Comparison of ENCODE assay signal across 11 cellular contexts in genomic region chr11:13105237-13105844, GRCh38.
DNase-seq lines count a peak whose midpoint lies in the region; ATAC-seq and TF ChIP-seq lines count a peak whose summit lies in the region.
"Had no signal": no experiment of that assay in that cellular context is flagged by ENCODE, and none has a peak within 500 bp of the region (broad histone marks: within the 10 kb centered on the region; RNA-seq: fewer than 3 reads in every experiment).

No MANE protein-coding gene starts in this region.

- in situ Hi-C loops in KBM-7 (cut with MboI; ENCODE audit: low pct_unique_long_range_greater_than_20kb, low sequenced_read_pairs) = no loop called here

- ATAC-seq in Right ventricle myocardium superior (ENCODE audit: poor library complexity) = no peak

- no peak overlapping the region for H3K4me3 ChIP-seq in right atrium auricular region
- no peak overlapping the region for H3K4me3 ChIP-seq in subcutaneous abdominal adipose tissue (ENCODE audit: low read depth in 1 of 5, low read length in 5 of 5)
- H3K4me3 ChIP-seq in spleen = no peak overlapping the region
- H3K4me3 ChIP-seq: ovary, uterus had no signal

- peak; percentile 44 for DNase-seq in Right ventricle myocardium superior
- no peak for DNase-seq in right atrium auricular region (ENCODE audit: low spot score)
- DNase-seq in KBM-7 = peak; percentile 71
- peak; percentile 94 for DNase-seq in OCI-M1 (lab: John Stamatoyannopoulos, UW)
- DNase-seq in stimulated activated CD8-positive, alpha-beta memory T cell treated with anti-CD3 and anti-CD28 coated beads, Interleukin-4, amount 100 ng/mL, for 48 hours = no peak
- DNase-seq in activated naive CD4-positive, alpha-beta T cell treated with Interleukin-2 at 50 U/mL for 16 hours = no peak
- DNase-seq in spleen = no peak

- no peak for TF ChIP-seq POLR2A in spleen (IDR thresholded peaks at IDR 0.05)

- H3K9me3 ChIP-seq in right atrium auricular region = no peaks in the 10 kb centered on the region
- H3K9me3 ChIP-seq in subcutaneous abdominal adipose tissue (ENCODE audit: control insufficient read depth in 5 of 5, low read length in 5 of 5) = peaks cover 0 to 5% (median 0%) of the 10 kb centered on the region in 5 donors
- H3K9me3 ChIP-seq in spleen = peaks cover 0 to 12% (median 2%) of the 10 kb centered on the region in 8 donors
- H3K9me3 ChIP-seq: ovary, uterus had no signal

- H3K9ac ChIP-seq in subcutaneous abdominal adipose tissue (ENCODE audit: low read length in 5 of 5) = no peak overlapping the region

- intact Hi-C loops in Right ventricle myocardium superior (cut with DNase I) = loop anchor here (10.0 kb wide), 1 partner anchor 91 kb away; no protein-coding TSS in a partner anchor
- intact Hi-C loops in spleen (cut with DNase I; ENCODE audit: low total_unique reads) = no loop called here

- H3K27me3 ChIP-seq in right atrium auricular region (no peaks in the 10 kb centered on the region), subcutaneous abdominal adipose tissue (ENCODE audit: control insufficient read depth in 5 of 5, insufficient read depth in 4 of 5, low read length in 5 of 5) (peaks cover 0 to 2% (median 0%) of the 10 kb centered on the region in 5 donors), spleen (replicated peaks in 1 of 7) (peaks cover 0 to 59% (median 0%) of the 10 kb centered on the region in 7 donors)
- H3K27me3 ChIP-seq: ovary, uterus had no signal

- peaks cover 0 to 4% of the 10 kb centered on the region in 2 donors for H3K4me1 ChIP-seq in right atrium auricular region
- H3K4me1 ChIP-seq in subcutaneous abdominal adipose tissue (ENCODE audit: control insufficient read depth in 5 of 5, insufficient read depth in 5 of 5, low read length in 5 of 5) = peaks cover 0 to 26% (median 0%) of the 10 kb centered on the region in 5 donors
- H3K4me1 ChIP-seq in spleen = peaks cover 0 to 19% (median 7%) of the 10 kb centered on the region in 6 donors
- H3K4me1 ChIP-seq: uterus had no signal

- H3K36me3 ChIP-seq in right atrium auricular region (no peaks in the 10 kb centered on the region), subcutaneous abdominal adipose tissue (ENCODE audit: control insufficient read depth in 5 of 5, insufficient read depth in 5 of 5, low read length in 5 of 5) (no peaks in the 10 kb centered on the region), spleen (no peaks in the 10 kb centered on the region)
- H3K36me3 ChIP-seq: ovary, uterus had no signal

- no peak for TF ChIP-seq CTCF in right atrium auricular region (IDR thresholded peaks at IDR 0.05)
- no peak for TF ChIP-seq CTCF in spleen (IDR thresholded peaks at IDR 0.05 in 8 of 11, conservative IDR thresholded peaks at IDR 0.05 in 3 of 11)

- WGBS in spleen, 5 donors = 7 to 14% (median 11%) methylated on average over 4 of the region's 4 CpGs

- no peak overlapping the region for H3K27ac ChIP-seq in right atrium auricular region
- peak overlapping the region; percentile 25 for H3K27ac ChIP-seq in subcutaneous abdominal adipose tissue (ENCODE audit: low read depth, low read length)
- no peak overlapping the region for H3K27ac ChIP-seq in spleen
- H3K27ac ChIP-seq: ovary, uterus, VCaP had no signal

Comparison
In these comparisons a context has a peak if more than half of its experiments do, and no peak if none do; other contexts are left out.
1. DNase-seq: peak in Right ventricle myocardium superior (single experiment), KBM-7 (single experiment) and OCI-M1 (single experiment); none in right atrium auricular region (single experiment), stimulated activated CD8-positive, alpha-beta memory T cell treated with anti-CD3 and anti-CD28 coated beads, Interleukin-4, amount 100 ng/mL, for 48 hours (single experiment), activated naive CD4-positive, alpha-beta T cell treated with Interleukin-2 at 50 U/mL for 16 hours (single experiment) and spleen (single experiment).